In the genomic region with DNA sequence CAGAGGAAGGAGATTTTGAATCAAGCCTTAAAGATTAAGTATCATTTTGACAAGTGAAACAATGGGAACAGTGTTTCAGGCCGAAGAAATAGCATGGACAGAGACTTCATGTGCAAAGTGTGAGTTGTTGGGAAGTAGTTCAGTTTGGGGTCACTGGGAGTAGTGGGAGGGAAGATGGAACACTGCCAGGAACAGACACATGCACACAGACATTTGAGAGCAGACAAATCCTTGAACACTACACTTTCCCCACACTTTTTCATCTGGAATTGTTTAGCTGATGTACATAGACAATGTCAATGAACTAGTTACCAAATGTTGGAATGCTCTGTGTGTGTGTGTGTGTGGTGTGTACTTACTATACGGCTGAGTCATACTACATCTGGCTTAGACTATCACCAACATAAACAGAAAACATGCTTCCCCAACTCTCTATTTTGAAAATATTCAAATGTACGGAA, we compare ENCODE assay signal across 1 cellular context.
A peak's percentile ranks its signal among the peaks of the same experiment; 100 is the strongest.
TF ChIP-seq lines count a peak whose summit lies in the region.

No MANE protein-coding gene starts in this region.

TF ChIP-seq in HepG2, 621 proteins besides CTCF, POLR2A, EP300 and RAD21 (continued from another document):
- TF ChIP-seq, protein P1, sequence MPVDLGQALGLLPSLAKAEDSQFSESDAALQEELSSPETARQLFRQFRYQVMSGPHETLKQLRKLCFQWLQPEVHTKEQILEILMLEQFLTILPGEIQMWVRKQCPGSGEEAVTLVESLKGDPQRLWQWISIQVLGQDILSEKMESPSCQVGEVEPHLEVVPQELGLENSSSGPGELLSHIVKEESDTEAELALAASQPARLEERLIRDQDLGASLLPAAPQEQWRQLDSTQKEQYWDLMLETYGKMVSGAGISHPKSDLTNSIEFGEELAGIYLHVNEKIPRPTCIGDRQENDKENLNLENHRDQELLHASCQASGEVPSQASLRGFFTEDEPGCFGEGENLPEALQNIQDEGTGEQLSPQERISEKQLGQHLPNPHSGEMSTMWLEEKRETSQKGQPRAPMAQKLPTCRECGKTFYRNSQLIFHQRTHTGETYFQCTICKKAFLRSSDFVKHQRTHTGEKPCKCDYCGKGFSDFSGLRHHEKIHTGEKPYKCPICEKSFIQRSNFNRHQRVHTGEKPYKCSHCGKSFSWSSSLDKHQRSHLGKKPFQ (CRISPR knock-in tag; IDR thresholded peaks at IDR 0.05; ENCODE audit: insufficient replicate concordance) = no peak
- TF ChIP-seq ZNF350 (CRISPR knock-in tag; IDR thresholded peaks at IDR 0.05; ENCODE audit: borderline replicate concordance, low read depth) (no peak), ETV5 (CRISPR knock-in tag; IDR thresholded peaks at IDR 0.05; ENCODE audit: borderline replicate concordance) (peak; percentile 18; the same call in 1 of the 2 replicates), NFE2L2 (IDR thresholded peaks at IDR 0.05; ENCODE audit: low read length) (peak; percentile 81), MEF2D (CRISPR knock-in tag; IDR thresholded peaks at IDR 0.05) (0 out of 2 replicates have a peak, but pooled peaks have one; percentile 50), ZNF816 (CRISPR knock-in tag; IDR thresholded peaks at IDR 0.05; ENCODE audit: borderline replicate concordance) (no peak), ZBTB20 (CRISPR knock-in tag; IDR thresholded peaks at IDR 0.05; ENCODE audit: borderline replicate concordance, low read depth) (peak; percentile 98; the same call in 1 of the 2 replicates), ZBTB7A (CRISPR knock-in tag; IDR thresholded peaks at IDR 0.05) (no peak)
- TF ChIP-seq, protein P2, sequence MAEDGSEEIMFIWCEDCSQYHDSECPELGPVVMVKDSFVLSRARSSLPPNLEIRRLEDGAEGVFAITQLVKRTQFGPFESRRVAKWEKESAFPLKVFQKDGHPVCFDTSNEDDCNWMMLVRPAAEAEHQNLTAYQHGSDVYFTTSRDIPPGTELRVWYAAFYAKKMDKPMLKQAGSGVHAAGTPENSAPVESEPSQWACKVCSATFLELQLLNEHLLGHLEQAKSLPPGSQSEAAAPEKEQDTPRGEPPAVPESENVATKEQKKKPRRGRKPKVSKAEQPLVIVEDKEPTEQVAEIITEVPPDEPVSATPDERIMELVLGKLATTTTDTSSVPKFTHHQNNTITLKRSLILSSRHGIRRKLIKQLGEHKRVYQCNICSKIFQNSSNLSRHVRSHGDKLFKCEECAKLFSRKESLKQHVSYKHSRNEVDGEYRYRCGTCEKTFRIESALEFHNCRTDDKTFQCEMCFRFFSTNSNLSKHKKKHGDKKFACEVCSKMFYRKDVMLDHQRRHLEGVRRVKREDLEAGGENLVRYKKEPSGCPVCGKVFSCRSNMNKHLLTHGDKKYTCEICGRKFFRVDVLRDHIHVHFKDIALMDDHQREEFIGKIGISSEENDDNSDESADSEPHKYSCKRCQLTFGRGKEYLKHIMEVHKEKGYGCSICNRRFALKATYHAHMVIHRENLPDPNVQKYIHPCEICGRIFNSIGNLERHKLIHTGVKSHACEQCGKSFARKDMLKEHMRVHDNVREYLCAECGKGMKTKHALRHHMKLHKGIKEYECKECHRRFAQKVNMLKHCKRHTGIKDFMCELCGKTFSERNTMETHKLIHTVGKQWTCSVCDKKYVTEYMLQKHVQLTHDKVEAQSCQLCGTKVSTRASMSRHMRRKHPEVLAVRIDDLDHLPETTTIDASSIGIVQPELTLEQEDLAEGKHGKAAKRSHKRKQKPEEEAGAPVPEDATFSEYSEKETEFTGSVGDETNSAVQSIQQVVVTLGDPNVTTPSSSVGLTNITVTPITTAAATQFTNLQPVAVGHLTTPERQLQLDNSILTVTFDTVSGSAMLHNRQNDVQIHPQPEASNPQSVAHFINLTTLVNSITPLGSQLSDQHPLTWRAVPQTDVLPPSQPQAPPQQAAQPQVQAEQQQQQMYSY (CRISPR knock-in tag; IDR thresholded peaks at IDR 0.05) = no peak
- TF ChIP-seq, protein P3, sequence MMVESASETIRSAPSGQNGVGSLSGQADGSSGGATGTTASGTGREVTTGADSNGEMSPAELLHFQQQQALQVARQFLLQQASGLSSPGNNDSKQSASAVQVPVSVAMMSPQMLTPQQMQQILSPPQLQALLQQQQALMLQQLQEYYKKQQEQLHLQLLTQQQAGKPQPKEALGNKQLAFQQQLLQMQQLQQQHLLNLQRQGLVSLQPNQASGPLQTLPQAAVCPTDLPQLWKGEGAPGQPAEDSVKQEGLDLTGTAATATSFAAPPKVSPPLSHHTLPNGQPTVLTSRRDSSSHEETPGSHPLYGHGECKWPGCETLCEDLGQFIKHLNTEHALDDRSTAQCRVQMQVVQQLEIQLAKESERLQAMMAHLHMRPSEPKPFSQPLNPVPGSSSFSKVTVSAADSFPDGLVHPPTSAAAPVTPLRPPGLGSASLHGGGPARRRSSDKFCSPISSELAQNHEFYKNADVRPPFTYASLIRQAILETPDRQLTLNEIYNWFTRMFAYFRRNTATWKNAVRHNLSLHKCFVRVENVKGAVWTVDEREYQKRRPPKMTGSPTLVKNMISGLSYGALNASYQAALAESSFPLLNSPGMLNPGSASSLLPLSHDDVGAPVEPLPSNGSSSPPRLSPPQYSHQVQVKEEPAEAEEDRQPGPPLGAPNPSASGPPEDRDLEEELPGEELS (CRISPR knock-in tag; IDR thresholded peaks at IDR 0.05) = peak; percentile 29; the same call in 1 of the 2 replicates
